25 cellular contexts compared by ENCODE assay signal in genomic region chrX:43880439-43880838, GRCh38. TPM values are rescaled to one million over a fixed set of nuclear protein-coding genes. Genes with fewer than 3 reads are reported as not detected.
DNase-seq lines count a peak whose midpoint lies in the region; ATAC-seq, FAIRE-seq and TF ChIP-seq lines count a peak whose summit lies in the region.
"Had no signal": no experiment of that assay in that cellular context is flagged by ENCODE, and none has a peak within 500 bp of the region (broad histone marks: within the 10 kb centered on the region; RNA-seq: fewer than 3 reads in every experiment).

No MANE protein-coding gene starts in this region.

- peak overlapping the region; percentile 58 for H3K27ac Mint-ChIP-seq in Calu3 (ENCODE audit: unreplicated experiment)
- no peak overlapping the region for H3K27ac Mint-ChIP-seq in activated T-helper 2 cell treated with anti-CD3 and anti-CD28 coated beads, Interferon-gamma antibody, Interleukin-2, Interleukin-4, amounts not matched to agents 10 μg/mL and 5 μg/mL and 100 μg/mL, durations not matched to agents 14 hours and 24 hours and 36 hours
- H3K27ac Mint-ChIP-seq: activated CD8-positive, alpha-beta memory T cell treated with anti-CD3 and anti-CD28 coated beads, Interleukin-2, amount 10 ng/mL, durations not matched to agents 7 days and 5 days; dendritic cell treated with granulocyte-macrophage colony-stimulating factor and Interleukin-4, amounts not matched to agents 40 ng/mL and 50 ng/mL, for 4 days; neural progenitor cell had no signal

- H3K36me3 Mint-ChIP-seq in Calu3 (ENCODE audit: insufficient read depth, unreplicated experiment), result peaks cover 21% of the 10 kb centered on the region
- no peaks in the 10 kb centered on the region for H3K36me3 Mint-ChIP-seq in activated T-helper 2 cell treated with anti-CD3 and anti-CD28 coated beads, Interferon-gamma antibody, Interleukin-2, Interleukin-4, amounts not matched to agents 10 μg/mL and 5 μg/mL and 100 μg/mL, durations not matched to agents 14 hours and 24 hours and 36 hours (ENCODE audit: low read depth)
- H3K36me3 Mint-ChIP-seq: activated CD8-positive, alpha-beta memory T cell treated with anti-CD3 and anti-CD28 coated beads, Interleukin-2, amount 10 ng/mL, durations not matched to agents 7 days and 5 days had no signal

- no peaks in the 10 kb centered on the region for H3K9me3 Mint-ChIP-seq in Calu3 (ENCODE audit: low read depth, unreplicated experiment)
- no peaks in the 10 kb centered on the region for H3K9me3 Mint-ChIP-seq in activated T-helper 2 cell treated with anti-CD3 and anti-CD28 coated beads, Interferon-gamma antibody, Interleukin-2, Interleukin-4, amounts not matched to agents 10 μg/mL and 5 μg/mL and 100 μg/mL, durations not matched to agents 14 hours and 24 hours and 36 hours
- H3K9me3 Mint-ChIP-seq: dendritic cell treated with granulocyte-macrophage colony-stimulating factor and Interleukin-4, amounts not matched to agents 40 ng/mL and 50 ng/mL, for 4 days had no signal

- H3K27me3 ChIP-seq in psoas muscle (ENCODE audit: insufficient read depth in 3 of 3, low read length in 2 of 3) (peaks cover 0 to 8% (median 0%) of the 10 kb centered on the region in 3 donors), pancreas (peaks cover 0 to 9% (median 0%) of the 10 kb centered on the region in 4 donors)
- H3K27me3 ChIP-seq: suprapubic skin had no signal

- H3K27me3 Mint-ChIP-seq in Calu3 (ENCODE audit: unreplicated experiment), result no peaks in the 10 kb centered on the region
- peaks cover 2% of the 10 kb centered on the region for H3K27me3 Mint-ChIP-seq in activated T-helper 2 cell treated with anti-CD3 and anti-CD28 coated beads, Interferon-gamma antibody, Interleukin-2, Interleukin-4, amounts not matched to agents 10 μg/mL and 5 μg/mL and 100 μg/mL, durations not matched to agents 14 hours and 24 hours and 36 hours (ENCODE audit: low read depth)

- H3K4me1 ChIP-seq in psoas muscle (no peaks in the 10 kb centered on the region), pancreas (no peaks in the 10 kb centered on the region)
- H3K4me1 ChIP-seq: adrenal gland, neural progenitor cell had no signal

- H3K4me3 ChIP-seq in fibroblast of pulmonary artery (replicated peaks; ENCODE audit: low read depth, low read length) (no peak overlapping the region), psoas muscle (peak overlapping the region; percentile 68), pancreas (no peak overlapping the region)
- H3K4me3 ChIP-seq: cardiac muscle cell, neural progenitor cell had no signal

- H3K9me3 ChIP-seq in psoas muscle (no peaks in the 10 kb centered on the region), pancreas (no peaks in the 10 kb centered on the region)
- H3K9me3 ChIP-seq: adrenal gland, suprapubic skin had no signal

- DNase-seq in Calu3, result no peak
- DNase-seq in activated T-helper 2 cell treated with anti-CD3 and anti-CD28 coated beads, Interferon-gamma antibody, Interleukin-2, Interleukin-4, amounts not matched to agents 10 μg/mL and 5 μg/mL and 100 μg/mL, durations not matched to agents 14 hours and 24 hours and 36 hours (ENCODE audit: low spot score), result no peak
- DNase-seq in fibroblast of pulmonary artery (ENCODE audit: low read depth), result peak; percentile 18
- DNase-seq in psoas muscle, result no peak
- no peak for DNase-seq in pancreas
- no peak for DNase-seq in AG08396 (ENCODE audit: low spot score)
- DNase-seq in stimulated activated CD8-positive, alpha-beta memory T cell treated with anti-CD3 and anti-CD28 coated beads, Interleukin-4, amount 100 ng/mL, for 48 hours, result no peak
- DNase-seq: activated CD4-positive, alpha-beta T cell treated with anti-CD3 and anti-CD28 coated beads for 4 hours; activated CD8-positive, alpha-beta memory T cell treated with anti-CD3 and anti-CD28 coated beads, Interleukin-2, amount 10 ng/mL, durations not matched to agents 7 days and 5 days; activated effector memory CD4-positive, alpha-beta T cell treated with Interleukin-2 at 50 U/mL for 16 hours; adrenal gland; DMS 273 treated with DMSO at 0.1 percent for 48 hours; left colon; NCI-H1436 treated with DMSO at 0.1 percent for 48 hours; NCI-H2171 treated with DMSO at 0.1 percent for 48 hours; NCI-H526 treated with DMSO at 0.1 percent for 48 hours; retina had no signal

- CTCF ChIA-PET in Calu3 (lab: Charles Lee), result interaction anchor here (1.4 kb wide), 1 partner anchor 10 kb away, joined by 3 read pairs; no protein-coding TSS in a partner anchor

- no peak for FAIRE-seq in pancreas (lab: Jason Lieb, UNC)
- FAIRE-seq: endothelial cell of umbilical vein had no signal

- H3K4me3 Mint-ChIP-seq in Calu3 (ENCODE audit: low read depth, unreplicated experiment), result peak overlapping the region; percentile 36
- H3K4me3 Mint-ChIP-seq in activated T-helper 2 cell treated with anti-CD3 and anti-CD28 coated beads, Interferon-gamma antibody, Interleukin-2, Interleukin-4, amounts not matched to agents 10 μg/mL and 5 μg/mL and 100 μg/mL, durations not matched to agents 14 hours and 24 hours and 36 hours (ENCODE audit: low read depth), result peak overlapping the region; percentile 45
- H3K4me3 Mint-ChIP-seq: activated CD8-positive, alpha-beta memory T cell treated with anti-CD3 and anti-CD28 coated beads, Interleukin-2, amount 10 ng/mL, durations not matched to agents 7 days and 5 days; dendritic cell treated with granulocyte-macrophage colony-stimulating factor and Interleukin-4, amounts not matched to agents 40 ng/mL and 50 ng/mL, for 4 days; neural progenitor cell had no signal

- intact Hi-C loops in Calu3 (cut with micrococcal nuclease; ENCODE audit: unreplicated experiment), result no loop called here
- intact Hi-C loops in activated T-helper 2 cell treated with anti-CD3 and anti-CD28 coated beads, Interferon-gamma antibody, Interleukin-2, Interleukin-4, amounts not matched to agents 10 μg/mL and 5 μg/mL and 100 μg/mL, durations not matched to agents 14 hours and 24 hours and 36 hours (cut with micrococcal nuclease), result loop anchor here (10.0 kb wide), 1 partner anchor 66 kb away; no protein-coding TSS in a partner anchor
- intact Hi-C loops in psoas muscle (cut with DNase I), result no loop called here
- intact Hi-C loops in pancreas (cut with DNase I), result no loop called here

- ATAC-seq in psoas muscle (peak in 1 of 4 donors; percentile 29), pancreas (no peak), GM18519 (IDR thresholded peaks at IDR 0.05; ENCODE audit: low FRiP score, unreplicated experiment) (no peak)
- ATAC-seq: activated CD8-positive, alpha-beta memory T cell treated with anti-CD3 and anti-CD28 coated beads, Interleukin-2, amount 10 ng/mL, durations not matched to agents 7 days and 5 days; left colon; Right ventricle myocardium inferior had no signal

- peak overlapping the region; percentile 81 for H3K27ac ChIP-seq in psoas muscle
- H3K27ac ChIP-seq in pancreas, result no peak overlapping the region
- H3K27ac ChIP-seq: cardiac muscle cell, neural progenitor cell, suprapubic skin had no signal

- no peak for TF ChIP-seq CTCF in Calu3 (IDR thresholded peaks at IDR 0.05; ENCODE audit: unreplicated experiment)
- TF ChIP-seq CTCF in fibroblast of pulmonary artery (IDR thresholded peaks at IDR 0.05; ENCODE audit: low read length, missing control alignments), result no peak
- TF ChIP-seq CTCF in psoas muscle (IDR thresholded peaks at IDR 0.05), result no peak
- no peak for TF ChIP-seq CTCF in pancreas (IDR thresholded peaks at IDR 0.05)

- H3K4me1 Mint-ChIP-seq in Calu3 (ENCODE audit: low read depth, unreplicated experiment), result peaks cover 45% of the 10 kb centered on the region
- peaks cover 11% of the 10 kb centered on the region for H3K4me1 Mint-ChIP-seq in activated T-helper 2 cell treated with anti-CD3 and anti-CD28 coated beads, Interferon-gamma antibody, Interleukin-2, Interleukin-4, amounts not matched to agents 10 μg/mL and 5 μg/mL and 100 μg/mL, durations not matched to agents 14 hours and 24 hours and 36 hours (ENCODE audit: low read depth)

- TSS peak; percentile 23 for BruUV-seq in Calu3 (replicated peaks; lab: Mats Ljungman, UMichigan)

- H3K36me3 ChIP-seq in psoas muscle (ENCODE audit: insufficient read depth in 1 of 2, low read depth in 1 of 2), result no peaks in the 10 kb centered on the region
- H3K36me3 ChIP-seq in pancreas, result no peaks in the 10 kb centered on the region
- H3K36me3 ChIP-seq: adrenal gland, cardiac muscle cell, neural progenitor cell, suprapubic skin had no signal

- 73 to 90% (median 87%) methylated on average over 3 of the region's 3 CpGs for WGBS in psoas muscle, 3 donors
- 64 to 86% methylated on average over 3 of the region's 3 CpGs for WGBS in pancreas, 2 donors

RNA-seq across cellular contexts. Expression of gene MAOB, which starts 1.8 kb away (rescaled TPM):
- total RNA-seq in Calu3 (2022) (45.0 and 56.8 TPM in 2 replicates), psoas muscle (10 to 100 TPM; 33.4 to 80.6 (median 43.5) TPM), pancreas (10 to 100 TPM in 1 of 6 donors, 1 to 10 TPM in 5; 3.1 to 10.7 (median 5.7) TPM)
- 10.3 and 11.6 TPM in 2 replicates for total RNA-seq in activated T-helper 2 cell treated with anti-CD3 and anti-CD28 coated beads, Interferon-gamma antibody, Interleukin-2, Interleukin-4, amounts not matched to agents 10 μg/mL and 5 μg/mL and 100 μg/mL, durations not matched to agents 14 hours and 24 hours and 36 hours
- polyA plus RNA-seq in psoas muscle (10 to 100 TPM; 13.0 to 43.8 (median 39.8) TPM), pancreas (10 to 100 TPM in 1 of 2 donors, 1 to 10 TPM in 1; 4.9 to 15.1 TPM)
- total RNA-seq: activated CD8-positive, alpha-beta memory T cell treated with anti-CD3 and anti-CD28 coated beads, Interleukin-2, amount 10 ng/mL, durations not matched to agents 7 days and 5 days; endothelial cell of umbilical vein; G401 had no signal
- polyA plus RNA-seq: endothelial cell of umbilical vein had no signal
